11 cellular contexts compared by ENCODE assay signal in genomic region chr6:113352029-113352801, GRCh38.
DNase-seq lines count a peak whose midpoint lies in the region; ATAC-seq and TF ChIP-seq lines count a peak whose summit lies in the region.
"Had no signal": no experiment of that assay in that cellular context is flagged by ENCODE, and none has a peak within 500 bp of the region (broad histone marks: within the 10 kb centered on the region; RNA-seq: fewer than 3 reads in every experiment).

No MANE protein-coding gene starts in this region.

- ATAC-seq in GM23338 (no peak), RWPE2 (ENCODE audit: low read depth) (peak; percentile 88)
- no peak for ATAC-seq in activated CD8-positive, alpha-beta memory T cell treated with anti-CD3 and anti-CD28 coated beads, Interleukin-2, amount 10 ng/mL, durations not matched to agents 7 days and 5 days
- ATAC-seq: stimulated activated naive B cell treated with anti-CD40 and anti-IgM and Interleukin-4, amounts not matched to agents 10 μg/mL and 1 μg/mL and 100 μg/mL, for 72 hours had no signal

- no peak overlapping the region for H3K9ac ChIP-seq in trophoblast cell (ENCODE audit: low read length)

- H3K9me2 ChIP-seq in GM23338 (ENCODE audit: insufficient read depth), result peaks cover 10% of the 10 kb centered on the region

- H3K14ac ChIP-seq in trophoblast cell (ENCODE audit: low read length), result no peak overlapping the region

- no peaks in the 10 kb centered on the region for H3K27me3 ChIP-seq in GM23338 (ENCODE audit: insufficient read depth)
- H3K27me3 ChIP-seq in RWPE2 (ENCODE audit: insufficient read depth, poor library complexity, severe bottlenecking), result no peaks in the 10 kb centered on the region
- H3K27me3 ChIP-seq in esophagus (ENCODE audit: control insufficient read depth in 1 of 2, insufficient read depth in 2 of 2, low read length in 2 of 2), result peaks cover 0 to 2% of the 10 kb centered on the region in 2 donors
- H3K27me3 ChIP-seq in trophoblast cell (ENCODE audit: insufficient read depth, low read length), result no peaks in the 10 kb centered on the region

- H3K4me2 ChIP-seq in GM23338, result no peak overlapping the region
- H3K4me2 ChIP-seq in trophoblast cell (ENCODE audit: low read length), result no peak overlapping the region

- H3K4me1 Mint-ChIP-seq in GM23338, result peaks cover 4% of the 10 kb centered on the region; the same call in 2 of the 3 replicates
- H3K4me1 Mint-ChIP-seq in activated CD8-positive, alpha-beta memory T cell treated with anti-CD3 and anti-CD28 coated beads, Interleukin-2, amount 10 ng/mL, durations not matched to agents 7 days and 5 days, result no peaks in the 10 kb centered on the region

- H3K27ac ChIP-seq in GM23338 (ENCODE audit: low read depth) (no peak overlapping the region), RWPE2 (ENCODE audit: poor library complexity, severe bottlenecking) (peak overlapping the region; percentile 95), esophagus (ENCODE audit: low read depth in 2 of 2, low read length in 1 of 2) (peak overlapping the region; percentile 3 to 17), trophoblast cell (ENCODE audit: low read depth, low read length) (peak overlapping the region; percentile 73)

- no peak overlapping the region for H4K12ac ChIP-seq in trophoblast cell (ENCODE audit: low read depth, low read length)

- DNase-seq in GM23338 (ENCODE audit: low spot score) (no peak), RWPE2 (ENCODE audit: low spot score) (peak; percentile 58), trophoblast cell (peak; percentile 90 to 96), OCI-M2 (lab: John Stamatoyannopoulos, UW; ENCODE audit: unreplicated experiment) (no peak), NCI-H446 (lab: John Stamatoyannopoulos, UW) (no peak)
- no peak for DNase-seq in activated CD8-positive, alpha-beta memory T cell treated with anti-CD3 and anti-CD28 coated beads, Interleukin-2, amount 10 ng/mL, durations not matched to agents 7 days and 5 days
- DNase-seq in activated T-cell treated with anti-CD3 and anti-CD28 coated beads, Interleukin-2, amount 50 U/mL, for 48 hours, result no peak
- DNase-seq: foreskin melanocyte; stimulated activated naive B cell treated with anti-CD40 and anti-IgM and Interleukin-4, amounts not matched to agents 10 μg/mL and 1 μg/mL and 100 μg/mL, for 72 hours had no signal

- H3K4me3 Mint-ChIP-seq in GM23338, result no peak overlapping the region
- H3K4me3 Mint-ChIP-seq in activated CD8-positive, alpha-beta memory T cell treated with anti-CD3 and anti-CD28 coated beads, Interleukin-2, amount 10 ng/mL, durations not matched to agents 7 days and 5 days, result no peak overlapping the region
- H3K4me3 Mint-ChIP-seq: IgD-negative memory B cell; stimulated activated naive B cell treated with anti-CD40 and anti-IgM and Interleukin-4, amounts not matched to agents 10 μg/mL and 1 μg/mL and 100 μg/mL, for 72 hours had no signal

- H2AK5ac ChIP-seq in trophoblast cell (ENCODE audit: low read length), result no peak overlapping the region

- no peaks in the 10 kb centered on the region for H3K9me3 Mint-ChIP-seq in GM23338
- H3K9me3 Mint-ChIP-seq in activated CD8-positive, alpha-beta memory T cell treated with anti-CD3 and anti-CD28 coated beads, Interleukin-2, amount 10 ng/mL, durations not matched to agents 7 days and 5 days (ENCODE audit: low read depth), result peaks cover 2% of the 10 kb centered on the region
- H3K9me3 Mint-ChIP-seq: IgD-negative memory B cell; stimulated activated naive B cell treated with anti-CD40 and anti-IgM and Interleukin-4, amounts not matched to agents 10 μg/mL and 1 μg/mL and 100 μg/mL, for 72 hours had no signal

- H3K79me2 ChIP-seq in GM23338 (replicated peaks; ENCODE audit: insufficient read depth), result no peaks in the 10 kb centered on the region
- H3K79me2 ChIP-seq in trophoblast cell (ENCODE audit: control insufficient read depth, insufficient read depth, low read length, poor library complexity), result peaks cover 3% of the 10 kb centered on the region

- peak overlapping the region; percentile 86 for H2BK5ac ChIP-seq in trophoblast cell (ENCODE audit: low read depth, low read length, poor library complexity)

- H2BK12ac ChIP-seq in trophoblast cell (ENCODE audit: low read length), result peak overlapping the region; percentile 73

- no peaks in the 10 kb centered on the region for H3K36me3 ChIP-seq in GM23338 (ENCODE audit: insufficient read depth)
- no peaks in the 10 kb centered on the region for H3K36me3 ChIP-seq in RWPE2 (ENCODE audit: low read depth)
- no peaks in the 10 kb centered on the region for H3K36me3 ChIP-seq in esophagus (ENCODE audit: control insufficient read depth in 2 of 2, insufficient read depth in 2 of 2, low read length in 1 of 2)
- H3K36me3 ChIP-seq in trophoblast cell (ENCODE audit: control insufficient read depth in 1 of 2, insufficient read depth in 2 of 2, low read length in 2 of 2), result no peaks in the 10 kb centered on the region

- peaks cover 9% of the 10 kb centered on the region for H3K79me1 ChIP-seq in trophoblast cell (ENCODE audit: low read length)

- CTCF ChIA-PET in activated CD8-positive, alpha-beta memory T cell treated with anti-CD3 and anti-CD28 coated beads, Interleukin-2, amount 10 ng/mL, durations not matched to agents 7 days and 5 days (lab: Charles Lee), result no interaction called here

- no peaks in the 10 kb centered on the region for H3K36me3 Mint-ChIP-seq in GM23338 (ENCODE audit: low read depth)
- H3K36me3 Mint-ChIP-seq in activated CD8-positive, alpha-beta memory T cell treated with anti-CD3 and anti-CD28 coated beads, Interleukin-2, amount 10 ng/mL, durations not matched to agents 7 days and 5 days, result no peaks in the 10 kb centered on the region
- H3K36me3 Mint-ChIP-seq: stimulated activated naive B cell treated with anti-CD40 and anti-IgM and Interleukin-4, amounts not matched to agents 10 μg/mL and 1 μg/mL and 100 μg/mL, for 72 hours had no signal

- H3K18ac ChIP-seq in trophoblast cell (ENCODE audit: low read length), result no peak overlapping the region

- H3K23ac ChIP-seq in trophoblast cell (ENCODE audit: low read length), result no peak overlapping the region

- H2BK120ac ChIP-seq in trophoblast cell (ENCODE audit: insufficient read depth, low read length, poor library complexity), result peak overlapping the region; percentile 86

- 55 to 57% methylated on average over 3 of the region's 3 CpGs for WGBS in esophagus, 2 donors
- WGBS in trophoblast cell (ENCODE audit: extremely low coverage, insufficient coverage, insufficient read length), result no CpG with 5 or more reads among the region's 3 CpGs

- H3F3A ChIP-seq in GM23338 (replicated peaks; ENCODE audit: low read depth), result no peaks in the 10 kb centered on the region

- H3K4ac ChIP-seq in trophoblast cell (ENCODE audit: low read depth, low read length), result no peak overlapping the region

- no peaks in the 10 kb centered on the region for H3K4me1 ChIP-seq in GM23338 (ENCODE audit: insufficient read depth)
- H3K4me1 ChIP-seq in RWPE2 (ENCODE audit: insufficient read depth, poor library complexity, severe bottlenecking), result peaks cover 40% of the 10 kb centered on the region
- H3K4me1 ChIP-seq in esophagus (ENCODE audit: control insufficient read depth in 2 of 2, insufficient read depth in 2 of 2, low read length in 1 of 2), result no peaks in the 10 kb centered on the region
- peaks cover 5 to 8% of the 10 kb centered on the region in 2 experiments for H3K4me1 ChIP-seq in trophoblast cell (ENCODE audit: control insufficient read depth in 1 of 2, insufficient read depth in 2 of 2, low read length in 2 of 2)

- no peak for TF ChIP-seq CTCF in GM23338 (conservative IDR thresholded peaks at IDR 0.05; ENCODE audit: low read depth in 2 of 2)
- no peak for TF ChIP-seq CTCF in RWPE2 (IDR thresholded peaks at IDR 0.05; ENCODE audit: poor library complexity, severe bottlenecking)

- peak overlapping the region; percentile 66 for H4K91ac ChIP-seq in trophoblast cell (ENCODE audit: low read depth, low read length)

- peak overlapping the region; percentile 1; the same call in 1 of the 2 replicates for H3K27ac Mint-ChIP-seq in GM23338
- H3K27ac Mint-ChIP-seq in activated CD8-positive, alpha-beta memory T cell treated with anti-CD3 and anti-CD28 coated beads, Interleukin-2, amount 10 ng/mL, durations not matched to agents 7 days and 5 days, result no peak overlapping the region
- H3K27ac Mint-ChIP-seq: IgD-negative memory B cell; stimulated activated naive B cell treated with anti-CD40 and anti-IgM and Interleukin-4, amounts not matched to agents 10 μg/mL and 1 μg/mL and 100 μg/mL, for 72 hours had no signal

- H3K27me3 Mint-ChIP-seq in GM23338 (ENCODE audit: insufficient read depth, low read depth, poor library complexity), result no peaks in the 10 kb centered on the region
- no peaks in the 10 kb centered on the region for H3K27me3 Mint-ChIP-seq in activated CD8-positive, alpha-beta memory T cell treated with anti-CD3 and anti-CD28 coated beads, Interleukin-2, amount 10 ng/mL, durations not matched to agents 7 days and 5 days

- H3K4me3 ChIP-seq in GM23338 (no peak overlapping the region), RWPE2 (ENCODE audit: severe bottlenecking) (no peak overlapping the region), esophagus (ENCODE audit: low read depth in 1 of 2, low read length in 2 of 2) (no peak overlapping the region), trophoblast cell (ENCODE audit: low read depth, low read length) (no peak overlapping the region)

- no peaks in the 10 kb centered on the region for H4K20me1 ChIP-seq in GM23338 (replicated peaks; ENCODE audit: insufficient read depth)

- no peak overlapping the region for H2AFZ ChIP-seq in GM23338
- H2AFZ ChIP-seq in trophoblast cell (ENCODE audit: insufficient read depth, low read length, poor library complexity), result no peak overlapping the region

- no peaks in the 10 kb centered on the region for H3K9me3 ChIP-seq in RWPE2 (ENCODE audit: severe bottlenecking)
- no peaks in the 10 kb centered on the region for H3K9me3 ChIP-seq in esophagus (ENCODE audit: control insufficient read depth in 2 of 2, insufficient read depth in 1 of 2, low read depth in 1 of 2, low read length in 1 of 2)
- no peaks in the 10 kb centered on the region for H3K9me3 ChIP-seq in trophoblast cell (ENCODE audit: insufficient read depth, low read depth, low read length)

- peak overlapping the region; percentile 52 for H4K8ac ChIP-seq in trophoblast cell (ENCODE audit: low read depth, low read length)

TF ChIP-seq in GM23338, 12 proteins besides CTCF, POLR2A, EP300 and RAD21:
- no peak for TF ChIP-seq ZNF114 (CRISPR knock-in tag; IDR thresholded peaks at IDR 0.05)
- TF ChIP-seq EZH2 (IDR thresholded peaks at IDR 0.05; ENCODE audit: low read depth, unreplicated experiment), result no peak
- TF ChIP-seq ZNF331 (CRISPR knock-in tag; IDR thresholded peaks at IDR 0.05; ENCODE audit: low read depth), result no peak
- no peak for TF ChIP-seq CREB1 (CRISPR knock-in tag; IDR thresholded peaks at IDR 0.05; ENCODE audit: low read depth)
TF ChIP-seq in GM23338: peak in this region for 0.

Comparison
In these comparisons a context has a peak if more than half of its experiments do, and no peak if none do; other contexts are left out.
1. DNase-seq: peak in RWPE2 (single experiment) and trophoblast cell (2 of 2); none in GM23338 (single experiment), activated CD8-positive, alpha-beta memory T cell treated with anti-CD3 and anti-CD28 coated beads, Interleukin-2, amount 10 ng/mL, durations not matched to agents 7 days and 5 days (single experiment), activated T-cell treated with anti-CD3 and anti-CD28 coated beads, Interleukin-2, amount 50 U/mL, for 48 hours (0 of 2), OCI-M2 (single experiment) and NCI-H446 (0 of 2).